11 cellular contexts compared by ENCODE assay signal in genomic region chr1:219909476-219909875, GRCh38. TPM values are rescaled to one million over a fixed set of nuclear protein-coding genes. Genes with fewer than 3 reads are reported as not detected.
"Had no signal": no experiment of that assay in that cellular context is flagged by ENCODE, and none has a peak within 500 bp of the region (broad histone marks: within the 10 kb centered on the region; RNA-seq: fewer than 3 reads in every experiment).

No MANE protein-coding gene starts in this region.

- H3K4me1 ChIP-seq: HAP-1 had no signal

- H3K9ac ChIP-seq: KMS-11 had no signal

- H3K4me3 ChIP-seq: GM23338, HAP-1 had no signal

- H3K36me3 ChIP-seq: HAP-1 had no signal

- H3K9me3 ChIP-seq: HAP-1 had no signal

- H3K4me2 ChIP-seq: GM23338, KMS-11 had no signal

- H2AFZ ChIP-seq: GM23338 had no signal

- H3K27ac ChIP-seq: HL-60, KMS-11 had no signal

- ATAC-seq: GM23338, HCT116 had no signal

- DNase-seq: H7, HFFc6, IMR-90, KBM-7 had no signal

RNA-seq across cellular contexts. Expression of gene SLC30A10, which starts 18.9 kb away (rescaled TPM):
- total RNA-seq: H4, HFFc6, HT1080, IMR-90 had no signal
- polyA plus RNA-seq: IMR-90 had no signal
